Comparison of ENCODE assay signal across 8 cellular contexts in the genomic region with DNA sequence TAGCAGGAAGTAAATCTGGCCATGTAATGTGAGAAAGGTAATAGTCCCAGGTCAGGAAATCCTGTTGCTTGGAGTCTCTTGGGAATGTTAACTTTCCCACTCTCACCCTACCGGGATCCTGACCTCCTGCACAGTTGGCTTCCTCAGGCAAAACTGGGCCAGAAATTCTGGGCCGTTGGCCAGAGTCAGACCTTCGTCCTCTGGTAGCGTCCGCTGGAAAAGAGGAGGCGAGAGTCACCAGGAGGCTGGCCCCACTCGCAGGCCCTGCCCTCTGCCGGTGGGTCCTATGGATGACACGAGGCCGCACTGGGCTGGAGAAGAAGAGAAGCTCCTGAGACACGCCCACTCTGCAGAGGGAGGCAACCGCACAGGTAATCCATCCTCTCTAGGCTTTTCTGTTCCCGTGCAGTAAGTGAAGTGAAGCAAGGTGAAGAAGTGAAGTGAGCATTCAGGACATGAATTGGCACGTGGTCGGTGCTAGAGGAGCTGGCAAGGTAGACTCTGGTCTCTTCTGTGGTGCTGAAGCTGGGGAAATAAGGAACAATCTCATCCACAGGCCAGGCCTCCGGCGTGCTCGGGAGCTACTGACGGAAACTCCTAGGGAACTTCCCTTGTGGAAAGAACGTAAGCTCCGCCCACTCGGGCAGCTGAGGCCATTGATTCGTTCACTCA.
DNase-seq lines count a peak whose midpoint lies in the region; ATAC-seq and TF ChIP-seq lines count a peak whose summit lies in the region.

No MANE protein-coding gene starts in this region.

- peaks cover 11% of the 10 kb centered on the region for H3K4me1 Mint-ChIP-seq in WTC11
- H3K4me1 Mint-ChIP-seq in osteocyte (ENCODE audit: unreplicated experiment): peaks cover 10% of the 10 kb centered on the region

- DNase-seq in GM10248 (ENCODE audit: extremely low spot score) (peak; percentile 56), KBM-7 (peak; percentile 57), WTC11 (ENCODE audit: low spot score) (peak; percentile 94), globus pallidus (ENCODE audit: low spot score) (peak; percentile 38), osteocyte (ENCODE audit: extremely low spot score, unreplicated experiment) (no peak), middle frontal gyrus (ENCODE audit: extremely low spot score, low spot score) (no peak)

- H3K27ac Mint-ChIP-seq in WTC11: no peak overlapping the region
- no peak overlapping the region for H3K27ac Mint-ChIP-seq in osteocyte (ENCODE audit: unreplicated experiment)

- CTCF ChIA-PET in GM10248 (lab: Yijun Ruan, JAX) (interaction anchor here (0.7 to 1.7 kb wide), 3 partner anchors 31 to 217 kb away, joined by 3 read pairs; no protein-coding TSS in a partner anchor), WTC11 (lab: Charles Lee) (interaction anchor here (0.5 to 3.2 kb wide), 90 partner anchors 8 to 576 kb away, joined by 3 to 34 read pairs (median 5); no protein-coding TSS in a partner anchor)

- H3K9me3 Mint-ChIP-seq in WTC11 (no peaks in the 10 kb centered on the region), osteocyte (ENCODE audit: unreplicated experiment) (no peaks in the 10 kb centered on the region)

- peak overlapping the region; percentile 62 for H3K4me3 Mint-ChIP-seq in WTC11
- H3K4me3 Mint-ChIP-seq in osteocyte (ENCODE audit: unreplicated experiment): no peak overlapping the region

- in situ Hi-C loops in KBM-7 (cut with MboI; ENCODE audit: low pct_unique_long_range_greater_than_20kb, low sequenced_read_pairs): no loop called here

- H3K36me3 Mint-ChIP-seq in WTC11: no peaks in the 10 kb centered on the region
- H3K36me3 Mint-ChIP-seq in osteocyte (ENCODE audit: unreplicated experiment): no peaks in the 10 kb centered on the region

- no peak for TF ChIP-seq CTCF in GM10248 (IDR thresholded peaks at IDR 0.05; ENCODE audit: control extremely low read depth, extremely low read depth, low read depth, missing control alignments)
- TF ChIP-seq CTCF in WTC11 (IDR thresholded peaks at IDR 0.05): peak; percentile 76
- TF ChIP-seq CTCF in osteocyte (IDR thresholded peaks at IDR 0.05): peak; percentile 55

- POLR2A ChIA-PET in GM10248 (lab: Yijun Ruan, JAX) (no interaction called here), WTC11 (lab: Charles Lee) (interaction anchor here (0.9 to 1.8 kb wide), 4 partner anchors 44 to 522 kb away, joined by 4 to 7 read pairs (median 4); no protein-coding TSS in a partner anchor)

- peak; percentile 100 for ATAC-seq in WTC11
- ATAC-seq in HG03460 (IDR thresholded peaks at IDR 0.05; ENCODE audit: unreplicated experiment): no peak
- ATAC-seq in GM21576 (IDR thresholded peaks at IDR 0.05; ENCODE audit: unreplicated experiment): no peak

- H3K27me3 Mint-ChIP-seq in WTC11 (ENCODE audit: low read depth) (peaks cover 59% of the 10 kb centered on the region), osteocyte (ENCODE audit: unreplicated experiment) (peaks cover 55% of the 10 kb centered on the region)

TF ChIP-seq in WTC11, 78 proteins besides CTCF, POLR2A, EP300 and RAD21:
- TF ChIP-seq CREM (CRISPR knock-in tag; IDR thresholded peaks at IDR 0.05) (0 out of 2 replicates have a peak, but pooled peaks have one; percentile 44), NFATC4 (CRISPR knock-in tag; IDR thresholded peaks at IDR 0.05) (no peak), SP1 (CRISPR knock-in tag; conservative IDR thresholded peaks at IDR 0.05) (peak; percentile 68; the same call in 1 of the 2 replicates), FOXK1 (CRISPR knock-in tag; IDR thresholded peaks at IDR 0.05) (no peak; the same call in 1 of the 2 replicates), FOXP1 (CRISPR knock-in tag; IDR thresholded peaks at IDR 0.05; ENCODE audit: borderline replicate concordance) (peak; percentile 39; the same call in 1 of the 2 replicates), CBFB (CRISPR knock-in tag; IDR thresholded peaks at IDR 0.05; ENCODE audit: low read depth) (no peak), ZNF423 (CRISPR knock-in tag; IDR thresholded peaks at IDR 0.05) (no peak), ZNF232 (CRISPR knock-in tag; IDR thresholded peaks at IDR 0.05) (0 out of 2 replicates have a peak, but pooled peaks have one; percentile 52), JAZF1 (CRISPR knock-in tag; IDR thresholded peaks at IDR 0.05) (no peak), ETV6 (CRISPR knock-in tag; IDR thresholded peaks at IDR 0.05) (peak; percentile 65; the same call in 1 of the 2 replicates)
- TF ChIP-seq, protein P1, sequence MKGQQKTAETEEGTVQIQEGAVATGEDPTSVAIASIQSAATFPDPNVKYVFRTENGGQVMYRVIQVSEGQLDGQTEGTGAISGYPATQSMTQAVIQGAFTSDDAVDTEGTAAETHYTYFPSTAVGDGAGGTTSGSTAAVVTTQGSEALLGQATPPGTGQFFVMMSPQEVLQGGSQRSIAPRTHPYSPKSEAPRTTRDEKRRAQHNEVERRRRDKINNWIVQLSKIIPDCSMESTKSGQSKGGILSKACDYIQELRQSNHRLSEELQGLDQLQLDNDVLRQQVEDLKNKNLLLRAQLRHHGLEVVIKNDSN (CRISPR knock-in tag; IDR thresholded peaks at IDR 0.05): peak; percentile 19; the same call in 1 of the 2 replicates
- TF ChIP-seq, protein P2, sequence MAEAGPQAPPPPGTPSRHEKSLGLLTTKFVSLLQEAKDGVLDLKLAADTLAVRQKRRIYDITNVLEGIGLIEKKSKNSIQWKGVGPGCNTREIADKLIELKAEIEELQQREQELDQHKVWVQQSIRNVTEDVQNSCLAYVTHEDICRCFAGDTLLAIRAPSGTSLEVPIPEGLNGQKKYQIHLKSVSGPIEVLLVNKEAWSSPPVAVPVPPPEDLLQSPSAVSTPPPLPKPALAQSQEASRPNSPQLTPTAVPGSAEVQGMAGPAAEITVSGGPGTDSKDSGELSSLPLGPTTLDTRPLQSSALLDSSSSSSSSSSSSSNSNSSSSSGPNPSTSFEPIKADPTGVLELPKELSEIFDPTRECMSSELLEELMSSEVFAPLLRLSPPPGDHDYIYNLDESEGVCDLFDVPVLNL (CRISPR knock-in tag; IDR thresholded peaks at IDR 0.05; ENCODE audit: borderline replicate concordance, low read depth): no peak
- TF ChIP-seq, protein P3, sequence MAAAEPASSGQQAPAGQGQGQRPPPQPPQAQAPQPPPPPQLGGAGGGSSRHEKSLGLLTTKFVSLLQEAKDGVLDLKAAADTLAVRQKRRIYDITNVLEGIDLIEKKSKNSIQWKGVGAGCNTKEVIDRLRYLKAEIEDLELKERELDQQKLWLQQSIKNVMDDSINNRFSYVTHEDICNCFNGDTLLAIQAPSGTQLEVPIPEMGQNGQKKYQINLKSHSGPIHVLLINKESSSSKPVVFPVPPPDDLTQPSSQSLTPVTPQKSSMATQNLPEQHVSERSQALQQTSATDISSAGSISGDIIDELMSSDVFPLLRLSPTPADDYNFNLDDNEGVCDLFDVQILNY (CRISPR knock-in tag; IDR thresholded peaks at IDR 0.05): 0 out of 2 replicates have a peak, but pooled peaks have one; percentile 30
- TF ChIP-seq, protein P4, sequence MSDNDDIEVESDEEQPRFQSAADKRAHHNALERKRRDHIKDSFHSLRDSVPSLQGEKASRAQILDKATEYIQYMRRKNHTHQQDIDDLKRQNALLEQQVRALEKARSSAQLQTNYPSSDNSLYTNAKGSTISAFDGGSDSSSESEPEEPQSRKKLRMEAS (CRISPR knock-in tag; IDR thresholded peaks at IDR 0.05): peak; percentile 87
- TF ChIP-seq, protein P5, sequence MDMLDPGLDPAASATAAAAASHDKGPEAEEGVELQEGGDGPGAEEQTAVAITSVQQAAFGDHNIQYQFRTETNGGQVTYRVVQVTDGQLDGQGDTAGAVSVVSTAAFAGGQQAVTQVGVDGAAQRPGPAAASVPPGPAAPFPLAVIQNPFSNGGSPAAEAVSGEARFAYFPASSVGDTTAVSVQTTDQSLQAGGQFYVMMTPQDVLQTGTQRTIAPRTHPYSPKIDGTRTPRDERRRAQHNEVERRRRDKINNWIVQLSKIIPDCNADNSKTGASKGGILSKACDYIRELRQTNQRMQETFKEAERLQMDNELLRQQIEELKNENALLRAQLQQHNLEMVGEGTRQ (CRISPR knock-in tag; IDR thresholded peaks at IDR 0.05): no peak

Comparison
In these comparisons a context has a peak if more than half of its experiments do, and no peak if none do; other contexts are left out.
1. DNase-seq: peak in GM10248 (single experiment), KBM-7 (single experiment), WTC11 (single experiment) and globus pallidus (single experiment); none in osteocyte (single experiment) and middle frontal gyrus (single experiment).